ENCODE assay signal across 30 cellular contexts in genomic region chr11:128616158-128616557, GRCh38. TPM values are rescaled to one million over a fixed set of nuclear protein-coding genes. Genes with fewer than 3 reads are reported as not detected.
DNase-seq lines count a peak whose midpoint lies in the region; ATAC-seq, FAIRE-seq and TF ChIP-seq lines count a peak whose summit lies in the region.
"Had no signal": no experiment of that assay in that cellular context is flagged by ENCODE, and none has a peak within 500 bp of the region (broad histone marks: within the 10 kb centered on the region; RNA-seq: fewer than 3 reads in every experiment).

No MANE protein-coding gene starts in this region.

- no peaks in the 10 kb centered on the region for H3K9me3 Mint-ChIP-seq in CD8-positive, alpha-beta T cell
- H3K9me3 Mint-ChIP-seq: activated B cell treated with CpG ODN at 0.5 μM for 24 hours; activated naive CD4-positive, alpha-beta T cell treated with anti-CD3 and anti-CD28 coated beads for 36 hours; activated T-helper 1 cell treated with anti-CD3 and anti-CD28 coated beads, Interleukin-12 subunit alpha, Interleukin-12 subunit beta, Interleukin-2, Interleukin-4 antibody, amounts not matched to agents 30 ng/mL and 10 ng/mL and 1 ng/mL, durations not matched to agents 14 hours and 24 hours and 36 hours had no signal

- peak overlapping the region; percentile 69 for H4K8ac ChIP-seq in mesenchymal stem cell (ENCODE audit: low read length)

- no peak overlapping the region for H2BK120ac ChIP-seq in mesenchymal stem cell (ENCODE audit: low read depth, low read length)

- H3K27me3 ChIP-seq in K562 (ENCODE audit: control insufficient read depth in 2 of 2, insufficient read depth in 2 of 2, low read length in 2 of 2) = peaks cover 0 to 6% of the 10 kb centered on the region in 2 experiments; a peak in 1 of 5 replicates
- H3K27me3 ChIP-seq in mesenchymal stem cell (ENCODE audit: control insufficient read depth in 1 of 2, insufficient read depth in 1 of 2, low read length in 2 of 2) = peaks cover 37 to 46% of the 10 kb centered on the region in 2 experiments
- H3K27me3 ChIP-seq in CD8-positive, alpha-beta T cell (ENCODE audit: insufficient read depth, low read length) = no peaks in the 10 kb centered on the region
- H3K27me3 ChIP-seq: adrenal gland, brain microvascular endothelial cell, MG63, uterus had no signal

- ATAC-seq in Right ventricle myocardium inferior (peak; percentile 70), K562 (0 out of 3 replicates have a peak, but pooled peaks have one; percentile 31), HG02885 (IDR thresholded peaks at IDR 0.05; ENCODE audit: poor library complexity, unreplicated experiment) (no peak), HG03354 (IDR thresholded peaks at IDR 0.05; ENCODE audit: poor library complexity, severe bottlenecking, unreplicated experiment) (no peak)
- no peak for ATAC-seq in CD8-positive, alpha-beta T cell
- ATAC-seq: lower lobe of right lung, PC-3, sciatic nerve had no signal

- whole genome bisulfite sequencing in K562 (ENCODE audit: insufficient coverage, low coverage, missing lambda C conversion rate) = 0% methylated on average over 7 of the region's 7 CpGs
- 42% methylated on average over 6 of the region's 7 CpGs for WGBS in mesenchymal stem cell

- 0 out of 2 replicates have a peak, but pooled peaks cover 6% of the 10 kb centered on the region for H4K20me1 ChIP-seq in K562 (replicated peaks; ENCODE audit: control insufficient read depth, insufficient read depth, low read length)

- no peak overlapping the region for H3K4ac ChIP-seq in mesenchymal stem cell (ENCODE audit: low read depth in 1 of 2, low read length in 2 of 2)

- intact Hi-C loops in Right ventricle myocardium inferior (cut with DNase I) (no loop called here), cardiac septum (cut with DNase I) (no loop called here), K562 (cut with micrococcal nuclease) (no loop called here)
- intact Hi-C loops in CD8-positive, alpha-beta T cell (cut with DNase I, micrococcal nuclease) = no loop called here

- no peaks in the 10 kb centered on the region for H3K9me3 ChIP-seq in K562 (replicated peaks; ENCODE audit: control insufficient read depth, insufficient read depth, low read depth, low read length)
- H3K9me3 ChIP-seq in mesenchymal stem cell (ENCODE audit: control insufficient read depth, low read length) = no peaks in the 10 kb centered on the region
- no peaks in the 10 kb centered on the region for H3K9me3 ChIP-seq in CD8-positive, alpha-beta T cell (ENCODE audit: low read length)
- H3K9me3 ChIP-seq: adrenal gland, HAP-1, lower lobe of right lung, MG63, uterus had no signal

- H3K4me2 ChIP-seq in K562 (ENCODE audit: insufficient read depth, low read length) (no peak overlapping the region), mesenchymal stem cell (ENCODE audit: low read length, poor library complexity, severe bottlenecking) (no peak overlapping the region)

- H2AK5ac ChIP-seq in mesenchymal stem cell (ENCODE audit: low read length, severe bottlenecking) = no peak overlapping the region

- no peaks in the 10 kb centered on the region for H3K79me1 ChIP-seq in mesenchymal stem cell (replicated peaks; ENCODE audit: low read length, poor library complexity, severe bottlenecking)

- no peak overlapping the region for H3K4me3 Mint-ChIP-seq in CD8-positive, alpha-beta T cell
- H3K4me3 Mint-ChIP-seq: activated B cell treated with CpG ODN at 0.5 μM for 24 hours; activated naive CD4-positive, alpha-beta T cell treated with anti-CD3 and anti-CD28 coated beads for 36 hours; activated T-helper 1 cell treated with anti-CD3 and anti-CD28 coated beads, Interleukin-12 subunit alpha, Interleukin-12 subunit beta, Interleukin-2, Interleukin-4 antibody, amounts not matched to agents 30 ng/mL and 10 ng/mL and 1 ng/mL, durations not matched to agents 14 hours and 24 hours and 36 hours had no signal

- peaks cover 0 to 6% of the 10 kb centered on the region in 2 experiments; a peak in 2 of 5 replicates for H3K4me1 ChIP-seq in K562 (replicated peaks in 1 of 2; ENCODE audit: control insufficient read depth in 2 of 2, insufficient read depth in 2 of 2, low read length in 2 of 2)
- no peaks in the 10 kb centered on the region for H3K4me1 ChIP-seq in mesenchymal stem cell (ENCODE audit: control insufficient read depth, insufficient read depth, low read depth, low read length)
- peaks cover 37% of the 10 kb centered on the region for H3K4me1 ChIP-seq in CD8-positive, alpha-beta T cell (ENCODE audit: insufficient read depth, low read length)
- H3K4me1 ChIP-seq: HAP-1, uterus had no signal

- TF ChIP-seq POLR2A in K562 (conservative IDR thresholded peaks at IDR 0.05) = no peak

- CTCF ChIA-PET in K562 (lab: Yijun Ruan, JAX; ENCODE audit: low intra/inter-chr PET ratio) = no interaction called here
- CTCF ChIA-PET in CD8-positive, alpha-beta T cell (lab: Charles Lee) = no interaction called here

- TF ChIP-seq RAD21 in K562 (CRISPR knock-in tag; conservative IDR thresholded peaks at IDR 0.05 in 1 of 2, IDR thresholded peaks at IDR 0.05 in 1 of 2) = no peak

- in situ Hi-C loops in K562 (cut with MboI) = no loop called here

- H3K79me2 ChIP-seq in K562 (ENCODE audit: control insufficient read depth, insufficient read depth, low read length) = no peaks in the 10 kb centered on the region

- POLR2A ChIA-PET in K562 (lab: Yijun Ruan, JAX) = no interaction called here
- POLR2A ChIA-PET in CD8-positive, alpha-beta T cell (lab: Charles Lee) = interaction anchor here (1.0 to 17.6 kb wide), 2 partner anchors 8 to 94 kb away, joined by 3 to 274 read pairs; no protein-coding TSS in a partner anchor

- TF ChIP-seq CTCF in K562 (IDR thresholded peaks at IDR 0.05 in 2 of 3, conservative IDR thresholded peaks at IDR 0.05 in 1 of 3; ENCODE audit: insufficient read depth in 2 of 3, low read depth in 1 of 3, low read length in 3 of 3) = no peak
- no peak for TF ChIP-seq CTCF in CD8-positive, alpha-beta T cell (IDR thresholded peaks at IDR 0.05)

- no peaks in the 10 kb centered on the region for H3K9me1 ChIP-seq in K562 (ENCODE audit: control insufficient read depth, insufficient read depth, low read length)

- no peak for FAIRE-seq in K562 (lab: Jason Lieb, UNC)
- FAIRE-seq: G401.6, keratinocyte had no signal

- no peak overlapping the region for H2BK12ac ChIP-seq in mesenchymal stem cell (ENCODE audit: low read length in 2 of 2)

- DNase-seq in Right ventricle myocardium inferior (ENCODE audit: missing footprints) (no peak), cardiac septum (ENCODE audit: low spot score) (no peak), K562 (ENCODE audit: extremely low read depth in 1 of 4, low spot score in 3 of 4) (peak in 1 of 4 experiments; percentile 27), mesenchymal stem cell (no peak), hippocampal formation (lab: John Stamatoyannopoulos, UW) (no peak)
- no peak for DNase-seq in CD8-positive, alpha-beta T cell
- DNase-seq: 8988T; activated B cell treated with CpG ODN at 0.5 μM for 24 hours; activated CD4-positive, alpha-beta T cell treated with anti-CD3 and anti-CD28 coated beads, Interleukin-2, amount 50 U/mL, for 4 hours; activated naive CD4-positive, alpha-beta T cell treated with anti-CD3 and anti-CD28 coated beads for 36 hours; adrenal gland; brain microvascular endothelial cell; COR-L47; DMS53; KG1; lower lobe of right lung; MG63; NCI-H2029 treated with DMSO at 0.1 percent for 48 hours; NCI-H69; PC-3; stimulated activated naive CD4-positive, alpha-beta T cell treated with Interleukin-2 at 50 U/mL for 16 hours; uterus had no signal

- no peaks in the 10 kb centered on the region for H3K36me3 Mint-ChIP-seq in CD8-positive, alpha-beta T cell

- no TSS peak for BruUV-seq in K562 (replicated peaks; lab: Mats Ljungman, UMichigan)

- H3K36me3 ChIP-seq in K562 (ENCODE audit: control insufficient read depth, insufficient read depth, low read length) (no peaks in the 10 kb centered on the region), mesenchymal stem cell (ENCODE audit: control insufficient read depth in 1 of 2, insufficient read depth in 2 of 2, low read depth in 1 of 2, low read length in 2 of 2) (no peaks in the 10 kb centered on the region)
- no peaks in the 10 kb centered on the region for H3K36me3 ChIP-seq in CD8-positive, alpha-beta T cell (ENCODE audit: insufficient read depth, low read length)
- H3K36me3 ChIP-seq: adrenal gland, brain microvascular endothelial cell, HAP-1, lower lobe of right lung, MG63, uterus had no signal

- H2AFZ ChIP-seq in K562 (ENCODE audit: low read depth, low read length) (no peak overlapping the region), mesenchymal stem cell (ENCODE audit: low read depth, low read length) (no peak overlapping the region)

- no peak overlapping the region for H3K14ac ChIP-seq in mesenchymal stem cell (ENCODE audit: low read length in 2 of 2)

- H4K91ac ChIP-seq in mesenchymal stem cell (ENCODE audit: low read length) = no peak overlapping the region

- H3K27ac Mint-ChIP-seq in CD8-positive, alpha-beta T cell = no peak overlapping the region
- H3K27ac Mint-ChIP-seq: activated naive CD4-positive, alpha-beta T cell treated with anti-CD3 and anti-CD28 coated beads for 36 hours; activated T-helper 1 cell treated with anti-CD3 and anti-CD28 coated beads, Interleukin-12 subunit alpha, Interleukin-12 subunit beta, Interleukin-2, Interleukin-4 antibody, amounts not matched to agents 30 ng/mL and 10 ng/mL and 1 ng/mL, durations not matched to agents 14 hours and 24 hours and 36 hours had no signal

- no peak overlapping the region for H3K23ac ChIP-seq in mesenchymal stem cell (ENCODE audit: low read length in 2 of 2)

- H3K18ac ChIP-seq in mesenchymal stem cell (ENCODE audit: low read depth in 1 of 2, low read length in 2 of 2) = no peak overlapping the region

- H3K4me3 ChIP-seq in K562 = no peak overlapping the region
- no peak overlapping the region for H3K4me3 ChIP-seq in mesenchymal stem cell (ENCODE audit: insufficient read depth in 1 of 2, low read depth in 1 of 2, low read length in 2 of 2)
- no peak overlapping the region for H3K4me3 ChIP-seq in CD8-positive, alpha-beta T cell (ENCODE audit: low read depth, low read length)
- H3K4me3 ChIP-seq: adrenal gland, HAP-1, lower lobe of right lung, MG63, uterus had no signal

- H3K27ac ChIP-seq in K562 (ENCODE audit: extremely low read depth, low read depth, low read length) (no peak overlapping the region), mesenchymal stem cell (ENCODE audit: low read length, poor library complexity, severe bottlenecking) (no peak overlapping the region)
- no peak overlapping the region for H3K27ac ChIP-seq in CD8-positive, alpha-beta T cell (ENCODE audit: low read depth, low read length)
- H3K27ac ChIP-seq: adrenal gland, brain microvascular endothelial cell, epithelial cell of prostate, lower lobe of right lung, uterus had no signal

- TF ChIP-seq EP300 in K562 (IDR thresholded peaks at IDR 0.05; ENCODE audit: low read length) = no peak

- peaks cover 70% of the 10 kb centered on the region for H3K4me1 Mint-ChIP-seq in CD8-positive, alpha-beta T cell (ENCODE audit: low read depth)

- no peak overlapping the region for H2BK15ac ChIP-seq in mesenchymal stem cell (ENCODE audit: low read depth, poor library complexity, severe bottlenecking)

- H3K9ac ChIP-seq in K562 (ENCODE audit: insufficient read depth in 1 of 2, low read depth in 2 of 2, low read length in 2 of 2) = no peak overlapping the region
- no peak overlapping the region for H3K9ac ChIP-seq in mesenchymal stem cell (ENCODE audit: low read length)

- H2BK5ac ChIP-seq in mesenchymal stem cell (ENCODE audit: low read depth, low read length, poor library complexity, severe bottlenecking) = no peak overlapping the region

- H3K27me3 Mint-ChIP-seq in CD8-positive, alpha-beta T cell (ENCODE audit: low read depth) = no peaks in the 10 kb centered on the region
- H3K27me3 Mint-ChIP-seq: activated B cell treated with CpG ODN at 0.5 μM for 24 hours had no signal

RNA-seq across cellular contexts. Expression of gene ETS1, which starts 28.8 kb away (rescaled TPM):
- total RNA-seq in Right ventricle myocardium inferior = 53.2 TPM
- total RNA-seq in cardiac septum = 54.2 TPM
- not detected in 2 replicates for total RNA-seq in K562 (2011; cell fraction: chromatin; rRNA removed; ENCODE audit: low replicate concordance)
- total RNA-seq in K562 (2011; cell fraction: nucleolus; rRNA removed) = not detected in 2 replicates
- total RNA-seq in K562 (2011; cell fraction: nucleoplasm; rRNA removed) = not detected in 2 replicates
- 0.16 and 0.23 TPM in 2 replicates for total RNA-seq in K562 (2014; rRNA removed)
- total RNA-seq in K562 (2014; rRNA removed; fragmentation: Illumina TruSeq; extraction: Trizol) = 0.33 and 0.38 TPM in 2 replicates
- 0.15 and 0.25 TPM in 2 replicates for total RNA-seq in K562 (2015; rRNA removed; fragmentation: Illumina TruSeq; extraction: Trizol)
- total RNA-seq in K562 (2021) = 1.4 and 1.6 TPM in 2 replicates
- polyA plus RNA-seq in K562 (2011; rRNA removed) = 0.03 and 0.13 TPM in 2 replicates
- 0.16 TPM in 1 of 2 replicates, not detected in the other for polyA plus RNA-seq in K562 (2011; cell fraction: cytosol; rRNA removed)
- 0.03 and 0.06 TPM in 2 replicates for polyA plus RNA-seq in K562 (2011; cell fraction: nucleus; rRNA removed)
- polyA plus RNA-seq in K562 (2012) = 1.0 and 11.5 TPM in 2 replicates
- polyA plus RNA-seq in K562 (2014; fragmentation: Illumina TruSeq; extraction: Trizol) = 0.50 and 0.54 TPM in 2 replicates
- polyA plus RNA-seq in K562 (2014; fragmentation: Nextera tagmentation; extraction: Ambion mirVana) = under 1 TPM; 0.04 to 0.11 TPM
- polyA plus RNA-seq in K562 (2014; rRNA removed) = 0.18 and 0.21 TPM in 2 replicates
- 0.14 TPM in 1 of 2 replicates, not detected in the other for polyA minus RNA-seq in K562 (2011; rRNA and poly(A)+ RNA removed)
- not detected in 2 replicates for polyA minus RNA-seq in K562 (2011; cell fraction: cytosol; rRNA and poly(A)+ RNA removed)
- polyA minus RNA-seq in K562 (2011; cell fraction: nucleus; rRNA and poly(A)+ RNA removed) = not detected in 2 replicates
- polyA plus RNA-seq in mesenchymal stem cell (2013, experiment 1 of 2) = 28.1 TPM
- polyA plus RNA-seq in mesenchymal stem cell (2013, experiment 2 of 2) = 27.2 TPM
- total RNA-seq in CD8-positive, alpha-beta T cell = 100 to 1,000 TPM; 338 to 345 TPM

Comparison
In these comparisons a context has a peak if more than half of its experiments do, and no peak if none do; other contexts are left out.
1. ATAC-seq: peak in Right ventricle myocardium inferior (single experiment) and K562 (single experiment); none in HG02885 (single experiment), CD8-positive, alpha-beta T cell (single experiment) and HG03354 (single experiment).
2. RNA of gene ETS1, which starts 28.8 kb away (total RNA-seq): 338 to 345 TPM in CD8-positive, alpha-beta T cell, 54.2 TPM in cardiac septum (single experiment) and 53.2 TPM in Right ventricle myocardium inferior (single experiment); 0.15 to 1.6 TPM in K562; every median in the first group is over 10 times any median in the second.